ENCODE assay signal across 9 cellular contexts in genomic region chr16:427295-427694, GRCh38. TPM values are rescaled to one million over a fixed set of nuclear protein-coding genes. Genes with fewer than 3 reads are reported as not detected.
DNase-seq lines count a peak whose midpoint lies in the region; ATAC-seq and TF ChIP-seq lines count a peak whose summit lies in the region.
"Had no signal": no experiment of that assay in that cellular context is flagged by ENCODE, and none has a peak within 500 bp of the region (broad histone marks: within the 10 kb centered on the region; RNA-seq: fewer than 3 reads in every experiment).

No MANE protein-coding gene starts in this region.

- peaks cover 29% of the 10 kb centered on the region for H3K4me1 Mint-ChIP-seq in T-helper 17 cell

- H3K27me3 ChIP-seq in H7 (ENCODE audit: control insufficient read depth, insufficient read depth, low read length): peaks cover 28% of the 10 kb centered on the region

- H3K36me3 Mint-ChIP-seq in T-helper 17 cell (ENCODE audit: low read depth): no peaks in the 10 kb centered on the region

- H3K27ac Mint-ChIP-seq in T-helper 17 cell: no peak overlapping the region

- H3K36me3 ChIP-seq in H7 (replicated peaks; ENCODE audit: control insufficient read depth, insufficient read depth, low read length): no peaks in the 10 kb centered on the region

- DNase-seq in H7 (peak; percentile 34), T-helper 17 cell (no peak), fibroblast of pulmonary artery (ENCODE audit: low read depth) (no peak), skeletal muscle cell (ENCODE audit: low read depth) (no peak), cerebellar cortex (ENCODE audit: low spot score) (no peak), OCI-M1 (lab: John Stamatoyannopoulos, UW) (no peak), NCI-H2227 (lab: John Stamatoyannopoulos, UW; ENCODE audit: unreplicated experiment) (no peak)
- DNase-seq: NCI-H1436 treated with DMSO at 0.1 percent for 48 hours had no signal

- H3K4me3 ChIP-seq in H7 (ENCODE audit: insufficient read depth, low read depth, low read length) (0 out of 2 replicates have a peak overlapping the region, but pooled peaks have one; percentile 9), fibroblast of pulmonary artery (replicated peaks; ENCODE audit: low read depth, low read length) (peak overlapping the region; percentile 73), skeletal muscle cell (ENCODE audit: low read depth, low read length) (peak overlapping the region; percentile 74)

- no peak for TF ChIP-seq CTCF in fibroblast of pulmonary artery (IDR thresholded peaks at IDR 0.05; ENCODE audit: low read length, missing control alignments)

- H3K4me3 Mint-ChIP-seq in T-helper 17 cell: peak overlapping the region; percentile 87

- no peaks in the 10 kb centered on the region for H3K27me3 Mint-ChIP-seq in T-helper 17 cell

- no peaks in the 10 kb centered on the region for H3K9me3 ChIP-seq in T-helper 17 cell (ENCODE audit: control insufficient read depth, low read length, poor library complexity, severe bottlenecking)

- no peak for ATAC-seq in T-helper 17 cell
- ATAC-seq in HG03571 (IDR thresholded peaks at IDR 0.05; ENCODE audit: unreplicated experiment): no peak

RNA-seq across cellular contexts. Expression of gene RAB11FIP3, which starts 1.8 kb away (rescaled TPM):
- 25.2 and 27.9 TPM in 2 replicates for total RNA-seq in H7 (2014; rRNA removed; shearing (Covaris generic))
- 10 to 100 TPM; 39.9 to 45.1 TPM for total RNA-seq in T-helper 17 cell

RNA-seq across cellular contexts. Expression of gene DECR2, which starts 25.6 kb away (rescaled TPM):
- total RNA-seq in H7 (2014; rRNA removed; shearing (Covaris generic)): 20.1 and 21.4 TPM in 2 replicates
- 1 to 10 TPM; 7.5 to 9.0 TPM for total RNA-seq in T-helper 17 cell

RNA-seq across cellular contexts. Expression of gene NME4, which starts 30.3 kb away (rescaled TPM):
- 400 and 507 TPM in 2 replicates for total RNA-seq in H7 (2014; rRNA removed; shearing (Covaris generic))
- 10 to 100 TPM; 31.9 to 39.8 TPM for total RNA-seq in T-helper 17 cell

RNA-seq across cellular contexts. Expression of gene PGAP6, which starts 45.5 kb away (rescaled TPM):
- 107 and 112 TPM in 2 replicates for total RNA-seq in H7 (2014; rRNA removed; shearing (Covaris generic))
- total RNA-seq in T-helper 17 cell: 100 to 1,000 TPM in 1 of 2 donors, 10 to 100 TPM in 1; 39.7 to 106 TPM

RNA-seq across cellular contexts. Expression of gene MRPL28, which starts 57.0 kb away (rescaled TPM):
- total RNA-seq in H7 (2014; rRNA removed; shearing (Covaris generic)): 225 and 242 TPM in 2 replicates
- 10 to 100 TPM; 25.2 to 25.9 TPM for total RNA-seq in T-helper 17 cell

Comparison
In these comparisons a context has a peak if more than half of its experiments do, and no peak if none do; other contexts are left out.
1. H3K4me3 ChIP-seq: peak in every context shown above with its lines; median percentile 74 in skeletal muscle cell; 73 in fibroblast of pulmonary artery; 9 in H7.